In genomic region chr17:31251075-31251474, GRCh38 we compare ENCODE assay signal across 15 cellular contexts. TPM values are rescaled to one million over a fixed set of nuclear protein-coding genes. Genes with fewer than 3 reads are reported as not detected.
DNase-seq lines count a peak whose midpoint lies in the region; ATAC-seq and TF ChIP-seq lines count a peak whose summit lies in the region.
"Had no signal": no experiment of that assay in that cellular context is flagged by ENCODE, and none has a peak within 500 bp of the region (broad histone marks: within the 10 kb centered on the region; RNA-seq: fewer than 3 reads in every experiment).

No MANE protein-coding gene starts in this region.

- ATAC-seq in right cardiac atrium = no peak
- ATAC-seq in left colon = peak; percentile 40
- ATAC-seq: activated CD8-positive, alpha-beta T cell treated with anti-CD3 and anti-CD28 coated beads for 36 hours; mucosa of descending colon; pancreas had no signal

- DNase-seq in left ventricle myocardium inferior (no peak), right cardiac atrium (no peak), SK-N-MC (ENCODE audit: low read depth, low spot score) (no peak), left colon (no peak), D341Med (ENCODE audit: low spot score) (no peak), NCI-H774 (lab: John Stamatoyannopoulos, UW) (no peak), NCI-H1105 treated with DMSO at 0.1 percent for 48 hours (lab: John Stamatoyannopoulos, UW) (no peak), CD1c-positive myeloid dendritic cell (ENCODE audit: extremely low spot score) (no peak)
- DNase-seq: activated CD8-positive, alpha-beta T cell treated with anti-CD3 and anti-CD28 coated beads for 36 hours; islet precursor cell; mucosa of descending colon; MV-4-11; NK-92 treated with Interleukin-12 subunit alpha and Interleukin-12 subunit beta, amount 100 ng/mL, for 24 hours; pancreas; SHP77 treated with DMSO at 0.1 percent for 48 hours had no signal

- H3K4me1 ChIP-seq in left ventricle myocardium inferior (peaks cover 26% of the 10 kb centered on the region), right cardiac atrium (ENCODE audit: control insufficient read depth, insufficient read depth, low read length) (no peaks in the 10 kb centered on the region)
- H3K4me1 ChIP-seq: pancreas had no signal

- no peaks in the 10 kb centered on the region for H3K9me3 ChIP-seq in left ventricle myocardium inferior (replicated peaks)
- H3K9me3 ChIP-seq in right cardiac atrium (ENCODE audit: control insufficient read depth, low read length) = no peaks in the 10 kb centered on the region
- no peaks in the 10 kb centered on the region for H3K9me3 ChIP-seq in SK-N-MC (ENCODE audit: low read depth, low read length)
- H3K9me3 ChIP-seq: mucosa of descending colon, pancreas had no signal

- no peak overlapping the region for H3K4me3 ChIP-seq in left ventricle myocardium inferior
- no peak overlapping the region for H3K4me3 ChIP-seq in right cardiac atrium (ENCODE audit: low read length)
- H3K4me3 ChIP-seq in SK-N-MC = 0 out of 2 replicates have a peak overlapping the region, but pooled peaks have one; percentile 8
- H3K4me3 ChIP-seq: mucosa of descending colon, pancreas had no signal

- intact Hi-C loops in left ventricle myocardium inferior (cut with micrococcal nuclease) (no loop called here), right cardiac atrium (cut with DNase I) (no loop called here), left colon (cut with DNase I, micrococcal nuclease) (no loop called here)

- no peak for TF ChIP-seq CTCF in left ventricle myocardium inferior (IDR thresholded peaks at IDR 0.05; ENCODE audit: borderline replicate concordance)

- H3K9ac ChIP-seq in SK-N-MC (ENCODE audit: insufficient read length) = no peak overlapping the region

- H3K27me3 ChIP-seq in left ventricle myocardium inferior (ENCODE audit: low read depth) (no peaks in the 10 kb centered on the region), right cardiac atrium (ENCODE audit: control insufficient read depth, insufficient read depth) (no peaks in the 10 kb centered on the region)
- H3K27me3 ChIP-seq: pancreas had no signal

- H3K27ac ChIP-seq in left ventricle myocardium inferior (replicated peaks) = peak overlapping the region; percentile 59
- no peak overlapping the region for H3K27ac ChIP-seq in right cardiac atrium (ENCODE audit: low read length)
- H3K27ac ChIP-seq in SK-N-MC = 0 out of 2 replicates have a peak overlapping the region, but pooled peaks have one; percentile 40
- H3K27ac ChIP-seq: pancreas had no signal

- H3K36me3 ChIP-seq in left ventricle myocardium inferior (peaks cover 36% of the 10 kb centered on the region), SK-N-MC (ENCODE audit: insufficient read depth, low read length) (no peaks in the 10 kb centered on the region)

RNA-seq across cellular contexts. Expression of gene OMG, which starts 46.0 kb away (rescaled TPM):
- 0.25 TPM for total RNA-seq in left ventricle myocardium inferior
- total RNA-seq in right cardiac atrium = not detected
- polyA plus RNA-seq in right cardiac atrium = 0.14 TPM
- under 1 TPM in 1 of 2 donors, not detected in 1; 0.50 TPM for total RNA-seq in left colon
